1 cellular context compared by ENCODE assay signal in genomic region chr6:4794140-4794707, GRCh38.
TF ChIP-seq lines count a peak whose summit lies in the region.

No MANE protein-coding gene starts in this region.

TF ChIP-seq in HEK293, 187 proteins besides CTCF, POLR2A, EP300 and RAD21 (continued from another document and continues in another):
- TF ChIP-seq ZBTB6 (tag by site-specific recombination; IDR thresholded peaks at IDR 0.05) (no peak), OVOL3 (tag by site-specific recombination; IDR thresholded peaks at IDR 0.05) (no peak), HOXA7 (CRISPR knock-in tag; IDR thresholded peaks at IDR 0.05; ENCODE audit: borderline replicate concordance) (no peak), ZNF354C (tag by site-specific recombination; IDR thresholded peaks at IDR 0.05; ENCODE audit: borderline replicate concordance, low read depth) (no peak), ZNF530 (tag by site-specific recombination; IDR thresholded peaks at IDR 0.05; ENCODE audit: low read depth) (no peak), ZBTB20 (tag by site-specific recombination; IDR thresholded peaks at IDR 0.05) (peak; percentile 67), ZNF571 (tag by site-specific recombination; IDR thresholded peaks at IDR 0.05) (no peak), ZNF366 (tag by site-specific recombination; conservative IDR thresholded peaks at IDR 0.05) (peak; percentile 61), KLF1 (tag by site-specific recombination; IDR thresholded peaks at IDR 0.05) (0 out of 2 replicates have a peak, but pooled peaks have one; percentile 40), ZNF830 (tag by site-specific recombination; IDR thresholded peaks at IDR 0.05; ENCODE audit: low read depth) (no peak), ZBTB17 (tag by site-specific recombination; IDR thresholded peaks at IDR 0.05) (peak; percentile 82), ZFP69B (tag by site-specific recombination; IDR thresholded peaks at IDR 0.05) (no peak), ZNF488 (tag by site-specific recombination; IDR thresholded peaks at IDR 0.05) (no peak), GFI1B (tag by site-specific recombination; IDR thresholded peaks at IDR 0.05) (no peak), ZNF433 (tag by site-specific recombination; IDR thresholded peaks at IDR 0.05; ENCODE audit: low read depth) (no peak), PRDM10 (tag by site-specific recombination; IDR thresholded peaks at IDR 0.05) (peak; percentile 19; the same call in 1 of the 2 replicates), MYNN (tag by site-specific recombination; IDR thresholded peaks at IDR 0.05; ENCODE audit: borderline replicate concordance) (no peak), ZNF274 (IDR thresholded peaks at IDR 0.05; ENCODE audit: low read length) (no peak), ZNF274 (tag by site-specific recombination; IDR thresholded peaks at IDR 0.05; ENCODE audit: borderline replicate concordance) (no peak), EGR2 (tag by site-specific recombination; IDR thresholded peaks at IDR 0.05; ENCODE audit: low read depth) (no peak), MZF1 (tag by site-specific recombination; IDR thresholded peaks at IDR 0.05; ENCODE audit: borderline replicate concordance) (no peak), ZSCAN30 (tag by site-specific recombination; IDR thresholded peaks at IDR 0.05) (no peak), ZIC2 (tag by site-specific recombination; IDR thresholded peaks at IDR 0.05) (no peak), ZNF280D (tag by site-specific recombination; IDR thresholded peaks at IDR 0.05) (no peak), GLIS1 (tag by site-specific recombination; IDR thresholded peaks at IDR 0.05) (no peak), ZNF37A (tag by site-specific recombination; IDR thresholded peaks at IDR 0.05) (no peak), TRIM28 (IDR thresholded peaks at IDR 0.05; ENCODE audit: borderline replicate concordance, low read length) (no peak), ZNF701 (tag by site-specific recombination; IDR thresholded peaks at IDR 0.05) (no peak), AEBP2 (tag by site-specific recombination; IDR thresholded peaks at IDR 0.05; ENCODE audit: borderline replicate concordance) (no peak), ZBTB8A (tag by site-specific recombination; IDR thresholded peaks at IDR 0.05) (no peak), ZNF311 (tag by site-specific recombination; IDR thresholded peaks at IDR 0.05; ENCODE audit: borderline replicate concordance) (no peak), ZNF114 (tag by site-specific recombination; IDR thresholded peaks at IDR 0.05) (no peak), ZSCAN4 (tag by site-specific recombination; IDR thresholded peaks at IDR 0.05) (no peak), ZNF138 (tag by site-specific recombination; IDR thresholded peaks at IDR 0.05; ENCODE audit: borderline replicate concordance) (no peak), MEIS1 (CRISPR knock-in tag; IDR thresholded peaks at IDR 0.05; ENCODE audit: borderline replicate concordance) (no peak), ZNF621 (tag by site-specific recombination; IDR thresholded peaks at IDR 0.05) (no peak)
- TF ChIP-seq, protein P1, sequence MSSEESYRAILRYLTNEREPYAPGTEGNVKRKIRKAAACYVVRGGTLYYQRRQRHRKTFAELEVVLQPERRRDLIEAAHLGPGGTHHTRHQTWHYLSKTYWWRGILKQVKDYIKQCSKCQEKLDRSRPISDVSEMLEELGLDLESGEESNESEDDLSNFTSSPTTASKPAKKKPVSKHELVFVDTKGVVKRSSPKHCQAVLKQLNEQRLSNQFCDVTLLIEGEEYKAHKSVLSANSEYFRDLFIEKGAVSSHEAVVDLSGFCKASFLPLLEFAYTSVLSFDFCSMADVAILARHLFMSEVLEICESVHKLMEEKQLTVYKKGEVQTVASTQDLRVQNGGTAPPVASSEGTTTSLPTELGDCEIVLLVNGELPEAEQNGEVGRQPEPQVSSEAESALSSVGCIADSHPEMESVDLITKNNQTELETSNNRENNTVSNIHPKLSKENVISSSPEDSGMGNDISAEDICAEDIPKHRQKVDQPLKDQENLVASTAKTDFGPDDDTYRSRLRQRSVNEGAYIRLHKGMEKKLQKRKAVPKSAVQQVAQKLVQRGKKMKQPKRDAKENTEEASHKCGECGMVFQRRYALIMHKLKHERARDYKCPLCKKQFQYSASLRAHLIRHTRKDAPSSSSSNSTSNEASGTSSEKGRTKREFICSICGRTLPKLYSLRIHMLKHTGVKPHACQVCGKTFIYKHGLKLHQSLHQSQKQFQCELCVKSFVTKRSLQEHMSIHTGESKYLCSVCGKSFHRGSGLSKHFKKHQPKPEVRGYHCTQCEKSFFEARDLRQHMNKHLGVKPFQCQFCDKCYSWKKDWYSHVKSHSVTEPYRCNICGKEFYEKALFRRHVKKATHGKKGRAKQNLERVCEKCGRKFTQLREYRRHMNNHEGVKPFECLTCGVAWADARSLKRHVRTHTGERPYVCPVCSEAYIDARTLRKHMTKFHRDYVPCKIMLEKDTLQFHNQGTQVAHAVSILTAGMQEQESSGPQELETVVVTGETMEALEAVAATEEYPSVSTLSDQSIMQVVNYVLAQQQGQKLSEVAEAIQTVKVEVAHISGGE (tag by site-specific recombination; conservative IDR thresholded peaks at IDR 0.05; ENCODE audit: low read depth), result no peak
- TF ChIP-seq, protein P2, sequence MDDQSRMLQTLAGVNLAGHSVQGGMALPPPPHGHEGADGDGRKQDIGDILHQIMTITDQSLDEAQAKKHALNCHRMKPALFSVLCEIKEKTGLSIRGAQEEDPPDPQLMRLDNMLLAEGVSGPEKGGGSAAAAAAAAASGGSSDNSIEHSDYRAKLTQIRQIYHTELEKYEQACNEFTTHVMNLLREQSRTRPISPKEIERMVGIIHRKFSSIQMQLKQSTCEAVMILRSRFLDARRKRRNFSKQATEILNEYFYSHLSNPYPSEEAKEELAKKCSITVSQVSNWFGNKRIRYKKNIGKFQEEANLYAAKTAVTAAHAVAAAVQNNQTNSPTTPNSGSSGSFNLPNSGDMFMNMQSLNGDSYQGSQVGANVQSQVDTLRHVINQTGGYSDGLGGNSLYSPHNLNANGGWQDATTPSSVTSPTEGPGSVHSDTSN (CRISPR knock-in tag; IDR thresholded peaks at IDR 0.05), result no peak
- TF ChIP-seq, protein P3, sequence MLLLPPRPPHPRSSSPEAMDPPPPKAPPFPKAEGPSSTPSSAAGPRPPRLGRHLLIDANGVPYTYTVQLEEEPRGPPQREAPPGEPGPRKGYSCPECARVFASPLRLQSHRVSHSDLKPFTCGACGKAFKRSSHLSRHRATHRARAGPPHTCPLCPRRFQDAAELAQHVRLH (tag by site-specific recombination; IDR thresholded peaks at IDR 0.05), result peak; percentile 53; the same call in 1 of the 2 replicates
- TF ChIP-seq, protein P4, sequence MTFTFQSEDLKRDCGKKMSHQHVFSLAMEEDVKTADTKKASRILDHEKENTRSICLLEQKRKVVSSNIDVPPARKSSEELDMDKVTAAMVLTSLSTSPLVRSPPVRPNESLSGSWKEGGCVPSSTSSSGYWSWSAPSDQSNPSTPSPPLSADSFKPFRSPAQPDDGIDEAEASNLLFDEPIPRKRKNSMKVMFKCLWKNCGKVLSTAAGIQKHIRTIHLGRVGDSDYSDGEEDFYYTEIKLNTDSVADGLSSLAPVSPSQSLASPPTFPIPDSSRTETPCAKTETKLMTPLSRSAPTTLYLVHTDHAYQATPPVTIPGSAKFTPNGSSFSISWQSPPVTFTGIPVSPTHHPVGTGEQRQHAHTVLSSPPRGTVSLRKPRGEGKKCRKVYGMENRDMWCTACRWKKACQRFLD (tag by site-specific recombination; IDR thresholded peaks at IDR 0.05), result no peak
- TF ChIP-seq, protein P5, sequence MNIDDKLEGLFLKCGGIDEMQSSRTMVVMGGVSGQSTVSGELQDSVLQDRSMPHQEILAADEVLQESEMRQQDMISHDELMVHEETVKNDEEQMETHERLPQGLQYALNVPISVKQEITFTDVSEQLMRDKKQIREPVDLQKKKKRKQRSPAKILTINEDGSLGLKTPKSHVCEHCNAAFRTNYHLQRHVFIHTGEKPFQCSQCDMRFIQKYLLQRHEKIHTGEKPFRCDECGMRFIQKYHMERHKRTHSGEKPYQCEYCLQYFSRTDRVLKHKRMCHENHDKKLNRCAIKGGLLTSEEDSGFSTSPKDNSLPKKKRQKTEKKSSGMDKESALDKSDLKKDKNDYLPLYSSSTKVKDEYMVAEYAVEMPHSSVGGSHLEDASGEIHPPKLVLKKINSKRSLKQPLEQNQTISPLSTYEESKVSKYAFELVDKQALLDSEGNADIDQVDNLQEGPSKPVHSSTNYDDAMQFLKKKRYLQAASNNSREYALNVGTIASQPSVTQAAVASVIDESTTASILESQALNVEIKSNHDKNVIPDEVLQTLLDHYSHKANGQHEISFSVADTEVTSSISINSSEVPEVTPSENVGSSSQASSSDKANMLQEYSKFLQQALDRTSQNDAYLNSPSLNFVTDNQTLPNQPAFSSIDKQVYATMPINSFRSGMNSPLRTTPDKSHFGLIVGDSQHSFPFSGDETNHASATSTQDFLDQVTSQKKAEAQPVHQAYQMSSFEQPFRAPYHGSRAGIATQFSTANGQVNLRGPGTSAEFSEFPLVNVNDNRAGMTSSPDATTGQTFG (tag by site-specific recombination; IDR thresholded peaks at IDR 0.05; ENCODE audit: borderline replicate concordance), result no peak
